In the genomic region with DNA sequence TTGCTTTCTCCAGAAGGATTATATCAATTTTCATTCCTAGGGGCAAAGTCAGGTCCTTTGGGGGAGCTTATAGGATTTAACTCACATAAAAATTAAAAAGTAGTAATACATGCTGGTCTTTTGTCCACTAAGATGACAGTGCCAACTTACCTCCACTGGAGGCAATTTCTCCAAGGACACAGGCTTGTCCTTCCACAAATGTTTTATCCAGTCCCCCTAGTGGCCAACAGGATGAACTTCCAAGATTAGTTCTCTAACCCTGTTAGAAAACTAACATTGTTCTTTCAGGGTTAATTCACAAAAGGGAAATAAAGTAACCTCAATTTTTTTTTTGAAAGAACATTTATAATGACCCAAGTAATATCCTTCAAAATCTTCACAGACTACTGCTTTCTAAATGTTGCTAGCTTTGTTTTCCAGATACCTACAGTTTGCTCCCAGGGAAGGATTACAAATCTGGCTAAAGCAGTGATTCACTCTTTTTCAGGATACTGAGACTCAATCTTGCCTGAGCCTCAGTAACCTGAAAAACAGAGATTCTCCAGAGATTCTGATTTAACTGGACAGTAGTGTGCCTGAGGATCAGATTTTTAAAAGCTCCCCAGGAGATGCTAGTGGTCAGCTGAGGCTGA, we compare ENCODE assay signal across 9 cellular contexts. TPM values are rescaled to one million over a fixed set of nuclear protein-coding genes. Genes with fewer than 3 reads are reported as not detected.
DNase-seq lines count a peak whose midpoint lies in the region; ATAC-seq and TF ChIP-seq lines count a peak whose summit lies in the region.
"Had no signal": no experiment of that assay in that cellular context is flagged by ENCODE, and none has a peak within 500 bp of the region (broad histone marks: within the 10 kb centered on the region; RNA-seq: fewer than 3 reads in every experiment).

No MANE protein-coding gene starts in this region.

- H3K9me3 ChIP-seq in MM.1S (replicated peaks; ENCODE audit: insufficient read depth, low read length) (no peaks in the 10 kb centered on the region), endodermal cell (ENCODE audit: control insufficient read depth, low read length) (no peaks in the 10 kb centered on the region)

- peak; percentile 33 for DNase-seq in activated naive CD4-positive, alpha-beta T cell treated with anti-CD3 and anti-CD28 coated beads for 36 hours
- DNase-seq in activated naive CD4-positive, alpha-beta T cell treated with anti-CD3 and anti-CD28 coated beads, Interleukin-2, amount 50 U/mL, for 16 hours = no peak
- peak; percentile 65 for DNase-seq in MM.1S
- DNase-seq in SIG-M5 (lab: John Stamatoyannopoulos, UW) = peak; percentile 16
- DNase-seq in endodermal cell = no peak
- peak; percentile 67 for DNase-seq in myocyte (ENCODE audit: low read depth)
- DNase-seq in activated CD4-positive, alpha-beta memory T cell treated with anti-CD3 and anti-CD28 coated beads, Interleukin-2, amount 10 ng/mL, durations not matched to agents 7 days and 5 days = no peak

- no peak overlapping the region for H3K27ac ChIP-seq in MM.1S (ENCODE audit: low read length)
- H3K27ac ChIP-seq in endodermal cell (ENCODE audit: low read depth, low read length) = no peak overlapping the region

- no peaks in the 10 kb centered on the region for H3K9me2 ChIP-seq in MM.1S (replicated peaks; ENCODE audit: insufficient read depth, low read length)

- POLR2A ChIA-PET in activated CD4-positive, alpha-beta memory T cell treated with anti-CD3 and anti-CD28 coated beads, Interleukin-2, amount 10 ng/mL, durations not matched to agents 7 days and 5 days (lab: Charles Lee) = no interaction called here

- no peaks in the 10 kb centered on the region for H3K9me3 Mint-ChIP-seq in activated naive CD4-positive, alpha-beta T cell treated with anti-CD3 and anti-CD28 coated beads for 36 hours
- H3K9me3 Mint-ChIP-seq in endodermal cell = no peaks in the 10 kb centered on the region
- H3K9me3 Mint-ChIP-seq in activated CD4-positive, alpha-beta memory T cell treated with anti-CD3 and anti-CD28 coated beads, Interleukin-2, amount 10 ng/mL, durations not matched to agents 7 days and 5 days = no peaks in the 10 kb centered on the region
- H3K9me3 Mint-ChIP-seq: central memory CD8-positive, alpha-beta T cell had no signal

- TF ChIP-seq CTCF in MM.1S (IDR thresholded peaks at IDR 0.05; ENCODE audit: low read length) (peak; percentile 90), endodermal cell (conservative IDR thresholded peaks at IDR 0.05) (peak; percentile 96)

- H3K27ac Mint-ChIP-seq in activated naive CD4-positive, alpha-beta T cell treated with anti-CD3 and anti-CD28 coated beads for 36 hours = no peak overlapping the region
- H3K27ac Mint-ChIP-seq in endodermal cell = no peak overlapping the region
- no peak overlapping the region for H3K27ac Mint-ChIP-seq in activated CD4-positive, alpha-beta memory T cell treated with anti-CD3 and anti-CD28 coated beads, Interleukin-2, amount 10 ng/mL, durations not matched to agents 7 days and 5 days

- H3K36me3 Mint-ChIP-seq in activated naive CD4-positive, alpha-beta T cell treated with anti-CD3 and anti-CD28 coated beads for 36 hours (ENCODE audit: low read depth) = no peaks in the 10 kb centered on the region
- no peaks in the 10 kb centered on the region for H3K36me3 Mint-ChIP-seq in endodermal cell (ENCODE audit: low read depth)
- no peaks in the 10 kb centered on the region for H3K36me3 Mint-ChIP-seq in activated CD4-positive, alpha-beta memory T cell treated with anti-CD3 and anti-CD28 coated beads, Interleukin-2, amount 10 ng/mL, durations not matched to agents 7 days and 5 days (ENCODE audit: low read depth)

- no peak overlapping the region for H3K4me2 ChIP-seq in MM.1S (ENCODE audit: low read depth, low read length)

- H3K9ac ChIP-seq in MM.1S (ENCODE audit: low read length) (no peak overlapping the region), endodermal cell (ENCODE audit: extremely low read depth, low read length, poor library complexity, severe bottlenecking) (no peak overlapping the region)

- no peaks in the 10 kb centered on the region for H3K36me3 ChIP-seq in MM.1S (replicated peaks; ENCODE audit: insufficient read depth, low read length)
- no peaks in the 10 kb centered on the region for H3K36me3 ChIP-seq in endodermal cell (ENCODE audit: control insufficient read depth, insufficient read depth, low read length)

- intact Hi-C loops in activated naive CD4-positive, alpha-beta T cell treated with anti-CD3 and anti-CD28 coated beads for 36 hours (cut with micrococcal nuclease) = loop anchor here (5.0 kb wide), 1 partner anchor 270 kb away; no protein-coding TSS in a partner anchor

- H3K27me3 ChIP-seq in MM.1S (replicated peaks; ENCODE audit: insufficient read depth, low read length) (no peaks in the 10 kb centered on the region), endodermal cell (ENCODE audit: control insufficient read depth, insufficient read depth, low read length, poor library complexity, severe bottlenecking) (no peaks in the 10 kb centered on the region)

- H4K20me1 ChIP-seq in MM.1S (ENCODE audit: insufficient read depth, low read length) = no peaks in the 10 kb centered on the region

- H3K4me3 ChIP-seq in MM.1S (ENCODE audit: low read length) = no peak overlapping the region
- H3K4me3 ChIP-seq in endodermal cell (ENCODE audit: low read length) = no peak overlapping the region

- H3K4me3 Mint-ChIP-seq in activated naive CD4-positive, alpha-beta T cell treated with anti-CD3 and anti-CD28 coated beads for 36 hours = no peak overlapping the region
- no peak overlapping the region for H3K4me3 Mint-ChIP-seq in endodermal cell
- no peak overlapping the region for H3K4me3 Mint-ChIP-seq in activated CD4-positive, alpha-beta memory T cell treated with anti-CD3 and anti-CD28 coated beads, Interleukin-2, amount 10 ng/mL, durations not matched to agents 7 days and 5 days
- H3K4me3 Mint-ChIP-seq: central memory CD8-positive, alpha-beta T cell had no signal

- H2AFZ ChIP-seq in MM.1S (ENCODE audit: low read length) = no peak overlapping the region

- no peaks in the 10 kb centered on the region for H3K4me1 Mint-ChIP-seq in activated naive CD4-positive, alpha-beta T cell treated with anti-CD3 and anti-CD28 coated beads for 36 hours (ENCODE audit: low read depth)
- no peaks in the 10 kb centered on the region for H3K4me1 Mint-ChIP-seq in endodermal cell
- H3K4me1 Mint-ChIP-seq in activated CD4-positive, alpha-beta memory T cell treated with anti-CD3 and anti-CD28 coated beads, Interleukin-2, amount 10 ng/mL, durations not matched to agents 7 days and 5 days = no peaks in the 10 kb centered on the region
- H3K4me1 Mint-ChIP-seq: central memory CD8-positive, alpha-beta T cell had no signal

- no peak for ATAC-seq in GM19023 (IDR thresholded peaks at IDR 0.05; ENCODE audit: unreplicated experiment)

- CTCF ChIA-PET in activated naive CD4-positive, alpha-beta T cell treated with anti-CD3 and anti-CD28 coated beads for 36 hours (lab: Charles Lee) = interaction anchor here (0.6 to 3.4 kb wide), 33 partner anchors 11 to 317 kb away, joined by 3 to 29 read pairs (median 4); partner anchors contain the start of genes TRERF1 and UBR2
- CTCF ChIA-PET in activated CD4-positive, alpha-beta memory T cell treated with anti-CD3 and anti-CD28 coated beads, Interleukin-2, amount 10 ng/mL, durations not matched to agents 7 days and 5 days (lab: Charles Lee) = interaction anchor here (0.6 to 3.5 kb wide), 33 partner anchors 8 to 928 kb away, joined by 3 to 43 read pairs (median 4); partner anchors contain the start of genes MRPS10 and TRERF1

- H3K27me3 Mint-ChIP-seq in activated naive CD4-positive, alpha-beta T cell treated with anti-CD3 and anti-CD28 coated beads for 36 hours (ENCODE audit: low read depth) = no peaks in the 10 kb centered on the region
- H3K27me3 Mint-ChIP-seq in endodermal cell (ENCODE audit: insufficient read depth) = no peaks in the 10 kb centered on the region
- no peaks in the 10 kb centered on the region for H3K27me3 Mint-ChIP-seq in activated CD4-positive, alpha-beta memory T cell treated with anti-CD3 and anti-CD28 coated beads, Interleukin-2, amount 10 ng/mL, durations not matched to agents 7 days and 5 days
- H3K27me3 Mint-ChIP-seq: central memory CD8-positive, alpha-beta T cell had no signal

- H3K79me2 ChIP-seq in MM.1S (ENCODE audit: low read length) = no peaks in the 10 kb centered on the region

- H3K4me1 ChIP-seq in MM.1S (ENCODE audit: low read length) (no peaks in the 10 kb centered on the region), endodermal cell (ENCODE audit: control insufficient read depth, insufficient read depth, low read length) (no peaks in the 10 kb centered on the region)

- no peaks in the 10 kb centered on the region for H3F3A ChIP-seq in MM.1S (ENCODE audit: insufficient read depth, low read length)

RNA-seq across cellular contexts. Expression of gene UBR2, which starts 31.7 kb away (rescaled TPM):
- total RNA-seq in activated naive CD4-positive, alpha-beta T cell treated with anti-CD3 and anti-CD28 coated beads for 36 hours = 10 to 100 TPM; 23.1 to 23.5 TPM
- total RNA-seq in endodermal cell (10 to 100 TPM; 21.6 to 22.5 TPM), myocyte (23.7 and 26.5 TPM in 2 replicates)
- 12.3 TPM for polyA plus RNA-seq in endodermal cell (2013, experiment 1 of 2)
- polyA plus RNA-seq in endodermal cell (2013, experiment 2 of 2) = 11.3 TPM
- polyA plus RNA-seq in myocyte (2012) = 7.2 TPM
- total RNA-seq in activated CD4-positive, alpha-beta memory T cell treated with anti-CD3 and anti-CD28 coated beads, Interleukin-2, amount 10 ng/mL, durations not matched to agents 7 days and 5 days = 10 to 100 TPM; 34.0 to 36.2 TPM

Comparison
In these comparisons a context has a peak if more than half of its experiments do, and no peak if none do; other contexts are left out.
1. DNase-seq: peak in activated naive CD4-positive, alpha-beta T cell treated with anti-CD3 and anti-CD28 coated beads for 36 hours (single experiment), MM.1S (single experiment), SIG-M5 (single experiment) and myocyte (single experiment); none in activated naive CD4-positive, alpha-beta T cell treated with anti-CD3 and anti-CD28 coated beads, Interleukin-2, amount 50 U/mL, for 16 hours (single experiment), endodermal cell (single experiment) and activated CD4-positive, alpha-beta memory T cell treated with anti-CD3 and anti-CD28 coated beads, Interleukin-2, amount 10 ng/mL, durations not matched to agents 7 days and 5 days (single experiment).